22 cellular contexts compared by ENCODE assay signal in the genomic region with DNA sequence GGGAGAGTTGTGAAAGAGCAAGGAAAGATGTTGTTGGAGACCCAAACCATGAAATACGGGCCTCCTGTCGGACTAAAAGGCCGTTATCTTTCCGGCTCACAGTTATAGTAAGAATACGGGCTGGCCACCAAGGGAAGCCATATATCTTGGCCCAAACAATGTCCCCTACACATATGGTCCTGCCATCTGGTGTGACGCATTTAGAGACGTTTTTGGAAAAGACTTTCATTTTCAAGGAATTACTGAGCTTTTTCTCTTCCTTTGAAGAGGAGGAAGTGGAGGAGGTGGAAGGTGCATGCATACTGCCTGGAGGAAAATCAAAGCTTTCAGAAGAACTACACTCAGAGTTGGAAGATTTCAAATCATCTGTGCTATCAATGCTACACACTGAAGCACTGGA. TPM values are rescaled to one million over a fixed set of nuclear protein-coding genes. Genes with fewer than 3 reads are reported as not detected.
DNase-seq lines count a peak whose midpoint lies in the region; ATAC-seq and TF ChIP-seq lines count a peak whose summit lies in the region.
"Had no signal": no experiment of that assay in that cellular context is flagged by ENCODE, and none has a peak within 500 bp of the region (broad histone marks: within the 10 kb centered on the region; RNA-seq: fewer than 3 reads in every experiment).

No MANE protein-coding gene starts in this region.

- H3K4me3 ChIP-seq in colonic mucosa = no peak overlapping the region
- H3K4me3 ChIP-seq: MG63, SK-N-MC had no signal

- peak overlapping the region; percentile 70 for H3K27ac Mint-ChIP-seq in dendritic cell treated with granulocyte-macrophage colony-stimulating factor and Interleukin-4, amounts not matched to agents 40 ng/mL and 50 ng/mL, for 4 days
- H3K27ac Mint-ChIP-seq: HFFc6, T-cell had no signal

- H3K36me3 ChIP-seq in colonic mucosa = peaks cover 12% of the 10 kb centered on the region

- DNase-seq in DMS 273 (lab: John Stamatoyannopoulos, UW; ENCODE audit: unreplicated experiment) (peak; percentile 35), DMS 273 treated with DMSO at 0.1 percent for 48 hours (lab: John Stamatoyannopoulos, UW) (no peak), NK-92 (lab: John Stamatoyannopoulos, UW; ENCODE audit: unreplicated experiment) (no peak), colonic mucosa (no peak), NCI-H1417 (lab: John Stamatoyannopoulos, UW) (no peak)
- DNase-seq: COR-L47, DMS53, GOT3, HFFc6, MG63, NCI-H1105 treated with DMSO at 0.1 percent for 48 hours, NCI-H1930, NCI-H2171, NCI-H446 treated with DMSO at 0.1 percent for 48 hours, NCI-H748 treated with DMSO at 0.1 percent for 48 hours, T-cell had no signal

- H3K27me3 ChIP-seq in colonic mucosa = no peaks in the 10 kb centered on the region
- H3K27me3 ChIP-seq: MG63 had no signal

- H3K9me3 Mint-ChIP-seq in dendritic cell treated with granulocyte-macrophage colony-stimulating factor and Interleukin-4, amounts not matched to agents 40 ng/mL and 50 ng/mL, for 4 days = no peaks in the 10 kb centered on the region
- H3K9me3 Mint-ChIP-seq: HFFc6, T-cell had no signal

- H3K4me1 ChIP-seq in colonic mucosa = no peaks in the 10 kb centered on the region

- no peak for TF ChIP-seq CTCF in colonic mucosa (IDR thresholded peaks at IDR 0.05)

- no peak overlapping the region for H3K4me3 Mint-ChIP-seq in dendritic cell treated with granulocyte-macrophage colony-stimulating factor and Interleukin-4, amounts not matched to agents 40 ng/mL and 50 ng/mL, for 4 days
- H3K4me3 Mint-ChIP-seq: HFFc6, T-cell had no signal

- H3K9ac ChIP-seq in colonic mucosa (ENCODE audit: low read depth in 2 of 2, low read length in 2 of 2) = no peak overlapping the region

- no peaks in the 10 kb centered on the region for H3K27me3 Mint-ChIP-seq in dendritic cell treated with granulocyte-macrophage colony-stimulating factor and Interleukin-4, amounts not matched to agents 40 ng/mL and 50 ng/mL, for 4 days
- H3K27me3 Mint-ChIP-seq: T-cell had no signal

- intact Hi-C loops in dendritic cell treated with granulocyte-macrophage colony-stimulating factor and Interleukin-4, amounts not matched to agents 40 ng/mL and 50 ng/mL, for 4 days (cut with micrococcal nuclease) = no loop called here
- intact Hi-C loops in colonic mucosa (cut with DNase I) = no loop called here

- no peaks in the 10 kb centered on the region for H3K9me3 ChIP-seq in colonic mucosa
- H3K9me3 ChIP-seq: MG63 had no signal

- H3K4me1 Mint-ChIP-seq in dendritic cell treated with granulocyte-macrophage colony-stimulating factor and Interleukin-4, amounts not matched to agents 40 ng/mL and 50 ng/mL, for 4 days (ENCODE audit: low read depth) = peaks cover 56% of the 10 kb centered on the region

- no peak overlapping the region for H3K27ac ChIP-seq in colonic mucosa
- H3K27ac ChIP-seq: 22Rv1, SK-N-MC had no signal

- peak; percentile 15 for ATAC-seq in HG03432 (IDR thresholded peaks at IDR 0.05; ENCODE audit: unreplicated experiment)
- no peak for ATAC-seq in GM19467 (IDR thresholded peaks at IDR 0.05; ENCODE audit: unreplicated experiment)
- ATAC-seq: Right ventricle myocardium inferior, T-cell had no signal

- peaks cover 28% of the 10 kb centered on the region for H3K36me3 Mint-ChIP-seq in dendritic cell treated with granulocyte-macrophage colony-stimulating factor and Interleukin-4, amounts not matched to agents 40 ng/mL and 50 ng/mL, for 4 days (ENCODE audit: low read depth)

RNA-seq across cellular contexts. Expression of gene PWWP2A, which starts 26.7 kb away (rescaled TPM):
- total RNA-seq in colonic mucosa = 10 to 100 TPM; 44.0 to 47.6 TPM
